Comparison of ENCODE assay signal across 1 cellular context in genomic region chr17:7235693-7236665, GRCh38.
TF ChIP-seq lines count a peak whose summit lies in the region.

No MANE protein-coding gene starts in this region.

TF ChIP-seq in H1, 55 proteins besides CTCF, POLR2A, EP300 and RAD21:
- no peak for TF ChIP-seq BRCA1 (IDR thresholded peaks at IDR 0.05; ENCODE audit: low read depth, low read length)
- TF ChIP-seq SP4 (IDR thresholded peaks at IDR 0.05; ENCODE audit: low read length), result no peak
- no peak for TF ChIP-seq KDM4A (IDR thresholded peaks at IDR 0.05; ENCODE audit: low read depth, low read length, severe bottlenecking)
- no peak for TF ChIP-seq NANOG (IDR thresholded peaks at IDR 0.05; ENCODE audit: insufficient read depth, low read depth, low read length, poor library complexity, severe bottlenecking)
- TF ChIP-seq JUND (IDR thresholded peaks at IDR 0.05; ENCODE audit: low read length), result no peak
- TF ChIP-seq, protein P1, sequence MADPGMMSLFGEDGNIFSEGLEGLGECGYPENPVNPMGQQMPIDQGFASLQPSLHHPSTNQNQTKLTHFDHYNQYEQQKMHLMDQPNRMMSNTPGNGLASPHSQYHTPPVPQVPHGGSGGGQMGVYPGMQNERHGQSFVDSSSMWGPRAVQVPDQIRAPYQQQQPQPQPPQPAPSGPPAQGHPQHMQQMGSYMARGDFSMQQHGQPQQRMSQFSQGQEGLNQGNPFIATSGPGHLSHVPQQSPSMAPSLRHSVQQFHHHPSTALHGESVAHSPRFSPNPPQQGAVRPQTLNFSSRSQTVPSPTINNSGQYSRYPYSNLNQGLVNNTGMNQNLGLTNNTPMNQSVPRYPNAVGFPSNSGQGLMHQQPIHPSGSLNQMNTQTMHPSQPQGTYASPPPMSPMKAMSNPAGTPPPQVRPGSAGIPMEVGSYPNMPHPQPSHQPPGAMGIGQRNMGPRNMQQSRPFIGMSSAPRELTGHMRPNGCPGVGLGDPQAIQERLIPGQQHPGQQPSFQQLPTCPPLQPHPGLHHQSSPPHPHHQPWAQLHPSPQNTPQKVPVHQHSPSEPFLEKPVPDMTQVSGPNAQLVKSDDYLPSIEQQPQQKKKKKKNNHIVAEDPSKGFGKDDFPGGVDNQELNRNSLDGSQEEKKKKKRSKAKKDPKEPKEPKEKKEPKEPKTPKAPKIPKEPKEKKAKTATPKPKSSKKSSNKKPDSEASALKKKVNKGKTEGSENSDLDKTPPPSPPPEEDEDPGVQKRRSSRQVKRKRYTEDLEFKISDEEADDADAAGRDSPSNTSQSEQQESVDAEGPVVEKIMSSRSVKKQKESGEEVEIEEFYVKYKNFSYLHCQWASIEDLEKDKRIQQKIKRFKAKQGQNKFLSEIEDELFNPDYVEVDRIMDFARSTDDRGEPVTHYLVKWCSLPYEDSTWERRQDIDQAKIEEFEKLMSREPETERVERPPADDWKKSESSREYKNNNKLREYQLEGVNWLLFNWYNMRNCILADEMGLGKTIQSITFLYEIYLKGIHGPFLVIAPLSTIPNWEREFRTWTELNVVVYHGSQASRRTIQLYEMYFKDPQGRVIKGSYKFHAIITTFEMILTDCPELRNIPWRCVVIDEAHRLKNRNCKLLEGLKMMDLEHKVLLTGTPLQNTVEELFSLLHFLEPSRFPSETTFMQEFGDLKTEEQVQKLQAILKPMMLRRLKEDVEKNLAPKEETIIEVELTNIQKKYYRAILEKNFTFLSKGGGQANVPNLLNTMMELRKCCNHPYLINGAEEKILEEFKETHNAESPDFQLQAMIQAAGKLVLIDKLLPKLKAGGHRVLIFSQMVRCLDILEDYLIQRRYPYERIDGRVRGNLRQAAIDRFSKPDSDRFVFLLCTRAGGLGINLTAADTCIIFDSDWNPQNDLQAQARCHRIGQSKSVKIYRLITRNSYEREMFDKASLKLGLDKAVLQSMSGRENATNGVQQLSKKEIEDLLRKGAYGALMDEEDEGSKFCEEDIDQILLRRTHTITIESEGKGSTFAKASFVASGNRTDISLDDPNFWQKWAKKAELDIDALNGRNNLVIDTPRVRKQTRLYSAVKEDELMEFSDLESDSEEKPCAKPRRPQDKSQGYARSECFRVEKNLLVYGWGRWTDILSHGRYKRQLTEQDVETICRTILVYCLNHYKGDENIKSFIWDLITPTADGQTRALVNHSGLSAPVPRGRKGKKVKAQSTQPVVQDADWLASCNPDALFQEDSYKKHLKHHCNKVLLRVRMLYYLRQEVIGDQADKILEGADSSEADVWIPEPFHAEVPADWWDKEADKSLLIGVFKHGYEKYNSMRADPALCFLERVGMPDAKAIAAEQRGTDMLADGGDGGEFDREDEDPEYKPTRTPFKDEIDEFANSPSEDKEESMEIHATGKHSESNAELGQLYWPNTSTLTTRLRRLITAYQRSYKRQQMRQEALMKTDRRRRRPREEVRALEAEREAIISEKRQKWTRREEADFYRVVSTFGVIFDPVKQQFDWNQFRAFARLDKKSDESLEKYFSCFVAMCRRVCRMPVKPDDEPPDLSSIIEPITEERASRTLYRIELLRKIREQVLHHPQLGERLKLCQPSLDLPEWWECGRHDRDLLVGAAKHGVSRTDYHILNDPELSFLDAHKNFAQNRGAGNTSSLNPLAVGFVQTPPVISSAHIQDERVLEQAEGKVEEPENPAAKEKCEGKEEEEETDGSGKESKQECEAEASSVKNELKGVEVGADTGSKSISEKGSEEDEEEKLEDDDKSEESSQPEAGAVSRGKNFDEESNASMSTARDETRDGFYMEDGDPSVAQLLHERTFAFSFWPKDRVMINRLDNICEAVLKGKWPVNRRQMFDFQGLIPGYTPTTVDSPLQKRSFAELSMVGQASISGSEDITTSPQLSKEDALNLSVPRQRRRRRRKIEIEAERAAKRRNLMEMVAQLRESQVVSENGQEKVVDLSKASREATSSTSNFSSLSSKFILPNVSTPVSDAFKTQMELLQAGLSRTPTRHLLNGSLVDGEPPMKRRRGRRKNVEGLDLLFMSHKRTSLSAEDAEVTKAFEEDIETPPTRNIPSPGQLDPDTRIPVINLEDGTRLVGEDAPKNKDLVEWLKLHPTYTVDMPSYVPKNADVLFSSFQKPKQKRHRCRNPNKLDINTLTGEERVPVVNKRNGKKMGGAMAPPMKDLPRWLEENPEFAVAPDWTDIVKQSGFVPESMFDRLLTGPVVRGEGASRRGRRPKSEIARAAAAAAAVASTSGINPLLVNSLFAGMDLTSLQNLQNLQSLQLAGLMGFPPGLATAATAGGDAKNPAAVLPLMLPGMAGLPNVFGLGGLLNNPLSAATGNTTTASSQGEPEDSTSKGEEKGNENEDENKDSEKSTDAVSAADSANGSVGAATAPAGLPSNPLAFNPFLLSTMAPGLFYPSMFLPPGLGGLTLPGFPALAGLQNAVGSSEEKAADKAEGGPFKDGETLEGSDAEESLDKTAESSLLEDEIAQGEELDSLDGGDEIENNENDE (IDR thresholded peaks at IDR 0.05; ENCODE audit: insufficient replicate concordance, low read length), result no peak
- TF ChIP-seq CBX8 (IDR thresholded peaks at IDR 0.05; ENCODE audit: borderline replicate concordance, low read depth, low read length), result no peak
